ENCODE assay signal across 34 cellular contexts in genomic region chr2:98433363-98433964, GRCh38.
"Had no signal": no experiment of that assay in that cellular context is flagged by ENCODE, and none has a peak within 500 bp of the region (broad histone marks: within the 10 kb centered on the region; RNA-seq: fewer than 3 reads in every experiment).

No MANE protein-coding gene starts in this region.

- ATAC-seq: activated CD4-positive, alpha-beta T cell treated with anti-CD3 and anti-CD28 coated beads for 36 hours; activated T-cell treated with anti-CD3 and anti-CD28 coated beads, Interleukin-2, amount 50 U/mL, for 72 hours; esophagus mucosa; T-helper 17 cell had no signal

- H3K4me3 ChIP-seq: coronary artery, dorsolateral prefrontal cortex had no signal

- DNase-seq: activated CD4-positive, alpha-beta T cell treated with anti-CD3 and anti-CD28 coated beads for 36 hours; activated CD4-positive, alpha-beta T cell treated with anti-CD3 and anti-CD28 coated beads, Interleukin-2, amount 10 ng/mL, durations not matched to agents 7 days and 5 days; activated CD4-positive, alpha-beta T cell treated with anti-CD3 and anti-CD28 coated beads, Interleukin-2, amount 50 U/mL, for 48 hours; activated CD4-positive, CD25-positive, alpha-beta regulatory T cell; activated CD4-positive, CD25-positive, alpha-beta regulatory T cell treated with anti-CD3 and anti-CD28 coated beads, Interleukin-2, amount 50 U/mL, for 72 hours; activated CD8-positive, alpha-beta memory T cell treated with anti-CD3 and anti-CD28 coated beads, Interleukin-2, amount 50 U/mL, for 48 hours; activated effector memory CD4-positive, alpha-beta T cell treated with Interleukin-2 at 50 U/mL for 16 hours; activated gamma-delta T cell treated with Interleukin-2 at 50 U/mL for 16 hours; activated naive CD4-positive, alpha-beta T cell treated with anti-CD3 and anti-CD28 coated beads, Interleukin-2, amount 50 U/mL, for 16 hours; activated naive CD4-positive, alpha-beta T cell treated with Interleukin-2 at 50 U/mL for 16 hours; activated T-cell treated with anti-CD3 and anti-CD28 coated beads for 4 hours; activated T-cell treated with anti-CD3 and anti-CD28 coated beads, Interleukin-2, amount 50 U/mL, for 24 hours; activated T-cell treated with anti-CD3 and anti-CD28 coated beads, Interleukin-2, amount 50 U/mL, for 72 hours; amniotic stem cell; anterior cingulate cortex; brain microvascular endothelial cell; dorsolateral prefrontal cortex; effector memory CD4-positive, alpha-beta T cell; endodermal cell; foreskin fibroblast; head of caudate nucleus; T-helper 1 cell; T-helper 17 cell; T1000; WERI-Rb-1 had no signal

- H3K27me3 ChIP-seq: brain microvascular endothelial cell had no signal

- H3K27me3 Mint-ChIP-seq: activated CD4-positive, alpha-beta T cell treated with anti-CD3 and anti-CD28 coated beads for 36 hours; activated naive CD8-positive, alpha-beta T cell; activated T-cell treated with anti-CD3 and anti-CD28 coated beads, Interleukin-2, amount 50 U/mL, for 24 hours; central memory CD8-positive, alpha-beta T cell; T-helper 17 cell had no signal

- H3K27ac ChIP-seq: brain microvascular endothelial cell, coronary artery, dorsolateral prefrontal cortex, WERI-Rb-1 had no signal

- FAIRE-seq: astrocyte, bronchial epithelial cell, frontal cortex had no signal

- H3K27ac Mint-ChIP-seq: activated CD4-positive, alpha-beta T cell treated with anti-CD3 and anti-CD28 coated beads for 36 hours; activated CD4-positive, alpha-beta T cell treated with anti-CD3 and anti-CD28 coated beads, Interleukin-2, amount 10 ng/mL, durations not matched to agents 7 days and 5 days; activated naive CD8-positive, alpha-beta T cell; activated T-cell treated with anti-CD3 and anti-CD28 coated beads, Interleukin-2, amount 50 U/mL, for 24 hours; activated T-cell treated with anti-CD3 and anti-CD28 coated beads, Interleukin-2, amount 50 U/mL, for 72 hours; dendritic cell treated with granulocyte-macrophage colony-stimulating factor and Interleukin-4, amounts not matched to agents 40 ng/mL and 50 ng/mL, for 4 days; endodermal cell; T-helper 17 cell; T-helper 2 cell treated with Interferon-gamma antibody and Interleukin-4, amounts not matched to agents 5 μg/mL and 100 μg/mL, for 36 hours had no signal

- H3K4me1 Mint-ChIP-seq: endodermal cell, T-helper 17 cell had no signal

- H3K36me3 ChIP-seq: brain microvascular endothelial cell, WERI-Rb-1 had no signal

- H3K4me3 Mint-ChIP-seq: activated CD4-positive, alpha-beta T cell treated with anti-CD3 and anti-CD28 coated beads for 36 hours; activated CD4-positive, alpha-beta T cell treated with anti-CD3 and anti-CD28 coated beads, Interleukin-2, amount 10 ng/mL, durations not matched to agents 7 days and 5 days; activated naive CD8-positive, alpha-beta T cell; activated T-cell treated with anti-CD3 and anti-CD28 coated beads, Interleukin-2, amount 50 U/mL, for 24 hours; activated T-cell treated with anti-CD3 and anti-CD28 coated beads, Interleukin-2, amount 50 U/mL, for 72 hours; central memory CD8-positive, alpha-beta T cell; dendritic cell treated with granulocyte-macrophage colony-stimulating factor and Interleukin-4, amounts not matched to agents 40 ng/mL and 50 ng/mL, for 4 days; endodermal cell; T-helper 17 cell; T-helper 2 cell treated with Interferon-gamma antibody and Interleukin-4, amounts not matched to agents 5 μg/mL and 100 μg/mL, for 36 hours had no signal
